Comparison of ENCODE assay signal across 16 cellular contexts in the genomic region with DNA sequence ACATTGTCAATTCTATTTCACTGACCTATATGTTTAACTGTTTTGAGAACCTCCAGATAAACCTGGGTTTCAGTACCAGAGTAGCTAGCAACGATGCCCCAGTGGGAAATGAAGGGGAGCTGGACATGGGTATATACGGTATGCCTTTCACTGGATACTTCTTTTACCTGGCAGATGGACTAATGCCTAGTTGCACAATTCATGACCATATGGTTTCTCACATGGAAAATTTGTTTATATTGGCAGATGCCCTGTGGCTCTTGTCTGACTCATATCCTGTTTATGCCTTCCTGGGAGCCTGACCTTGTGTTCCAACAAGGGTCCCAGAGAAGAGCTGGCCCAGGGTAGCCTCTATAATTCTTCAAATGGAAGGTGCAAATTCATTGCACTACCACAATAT.
DNase-seq lines count a peak whose midpoint lies in the region; ATAC-seq and TF ChIP-seq lines count a peak whose summit lies in the region.
"Had no signal": no experiment of that assay in that cellular context is flagged by ENCODE, and none has a peak within 500 bp of the region (broad histone marks: within the 10 kb centered on the region; RNA-seq: fewer than 3 reads in every experiment).

No MANE protein-coding gene starts in this region.

- WGBS in esophagus muscularis mucosa: 79% methylated on average over 2 of the region's 2 CpGs

- no peaks in the 10 kb centered on the region for H3K4me1 ChIP-seq in esophagus muscularis mucosa
- H3K4me1 ChIP-seq: heart left ventricle had no signal

- DNase-seq in HS-5 (ENCODE audit: low read depth) (peak; percentile 22), NCI-H82 treated with DMSO at 0.1 percent for 48 hours (lab: John Stamatoyannopoulos, UW; ENCODE audit: unreplicated experiment) (peak; percentile 87), epithelial cell of prostate (ENCODE audit: low read depth, low spot score) (peak; percentile 26), retinal pigment epithelial cell (ENCODE audit: low read depth) (peak; percentile 3), esophagus muscularis mucosa (ENCODE audit: extremely low spot score) (no peak), SKM-1 (lab: John Stamatoyannopoulos, UW; ENCODE audit: unreplicated experiment) (no peak), GM19238 (ENCODE audit: insufficient read length, low spot score) (no peak)
- DNase-seq: activated CD4-positive, CD25-positive, alpha-beta regulatory T cell; Calu3; heart left ventricle; NCI-H510A; posterior cingulate gyrus; stimulated activated CD4-positive, alpha-beta T cell treated with anti-CD3 and anti-CD28 coated beads, Interleukin-4, amount 100 ng/mL, for 4 hours; stimulated activated naive CD8-positive, alpha-beta T cell treated with anti-CD3 and anti-CD28 coated beads, Interleukin-15, amount 100 ng/mL, for 72 hours had no signal

- peaks cover 0 to 7% (median 5%) of the 10 kb centered on the region in 4 donors for H3K9me3 ChIP-seq in esophagus muscularis mucosa

- no peaks in the 10 kb centered on the region for H3K36me3 ChIP-seq in esophagus muscularis mucosa
- H3K36me3 ChIP-seq: heart left ventricle had no signal

- H3K27ac ChIP-seq in epithelial cell of prostate (peak overlapping the region; percentile 26), esophagus muscularis mucosa (replicated peaks in 1 of 4) (no peak overlapping the region)
- H3K27ac ChIP-seq: heart left ventricle had no signal

- no peak for TF ChIP-seq EP300 in esophagus muscularis mucosa (IDR thresholded peaks at IDR 0.05)

- no peak for ATAC-seq in GM21717 (IDR thresholded peaks at IDR 0.05; ENCODE audit: unreplicated experiment)
- ATAC-seq: GM12878; heart left ventricle; stimulated activated naive CD8-positive, alpha-beta T cell treated with anti-CD3 and anti-CD28 coated beads, Interleukin-15, amount 100 ng/mL, for 72 hours had no signal

- H3K27me3 ChIP-seq in esophagus muscularis mucosa: no peaks in the 10 kb centered on the region
- H3K27me3 ChIP-seq: heart left ventricle had no signal

- TF ChIP-seq CTCF in retinal pigment epithelial cell (conservative IDR thresholded peaks at IDR 0.05; ENCODE audit: low read depth, low read length): no peak
- TF ChIP-seq CTCF in esophagus muscularis mucosa (IDR thresholded peaks at IDR 0.05): no peak

- intact Hi-C loops in esophagus muscularis mucosa (cut with DNase I): no loop called here

- H3K4me3 ChIP-seq in retinal pigment epithelial cell (ENCODE audit: low read length): no peak overlapping the region
- H3K4me3 ChIP-seq in esophagus muscularis mucosa: no peak overlapping the region
- H3K4me3 ChIP-seq: GM12878, heart left ventricle had no signal

- TF ChIP-seq POLR2A in esophagus muscularis mucosa (IDR thresholded peaks at IDR 0.05; ENCODE audit: low read depth): no peak

Comparison
In these comparisons a context has a peak if more than half of its experiments do, and no peak if none do; other contexts are left out.
1. DNase-seq: peak in HS-5 (single experiment), NCI-H82 treated with DMSO at 0.1 percent for 48 hours (single experiment), epithelial cell of prostate (single experiment) and retinal pigment epithelial cell (single experiment); none in esophagus muscularis mucosa (single experiment), SKM-1 (single experiment) and GM19238 (single experiment).